In genomic region chr3:189597918-189598317, GRCh38 we compare ENCODE assay signal across 8 cellular contexts. TPM values are rescaled to one million over a fixed set of nuclear protein-coding genes. Genes with fewer than 3 reads are reported as not detected.
"Had no signal": no experiment of that assay in that cellular context is flagged by ENCODE, and none has a peak within 500 bp of the region (broad histone marks: within the 10 kb centered on the region; RNA-seq: fewer than 3 reads in every experiment).

No MANE protein-coding gene starts in this region.

- H3K27me3 Mint-ChIP-seq: IgD-negative memory B cell had no signal

- H3K36me3 Mint-ChIP-seq: IgD-negative memory B cell had no signal

- H3K4me3 Mint-ChIP-seq: IgD-negative memory B cell had no signal

- H3K4me3 ChIP-seq: GM23248, HAP-1 had no signal

- H3K27ac Mint-ChIP-seq: IgD-negative memory B cell had no signal

- DNase-seq: GM23248, GOT3, H7, KG1 had no signal

- H3K9ac ChIP-seq: GM23248 had no signal

- H3K27ac ChIP-seq: GM23248, HL-60 had no signal

- H3K4me1 ChIP-seq: HAP-1 had no signal

- H3K36me3 ChIP-seq: HAP-1 had no signal

- H3K9me3 ChIP-seq: HAP-1 had no signal

- H2AFZ ChIP-seq: GM23248 had no signal

- ATAC-seq: HCT116 had no signal

RNA-seq across cellular contexts. Expression of gene TP63, which starts 33.3 kb away (rescaled TPM):
- total RNA-seq: GM23248, H7 had no signal
- polyA plus RNA-seq: GM23248 had no signal
